17 cellular contexts compared by ENCODE assay signal in genomic region chr4:5678977-5679376, GRCh38.
"Had no signal": no experiment of that assay in that cellular context is flagged by ENCODE, and none has a peak within 500 bp of the region (broad histone marks: within the 10 kb centered on the region; RNA-seq: fewer than 3 reads in every experiment).

No MANE protein-coding gene starts in this region.

- H3K27me3 ChIP-seq: body of pancreas, colonic mucosa, thyroid gland had no signal

- H3K27ac ChIP-seq: body of pancreas, colonic mucosa, left ventricle myocardium inferior, thyroid gland had no signal

- DNase-seq: activated CD4-positive, alpha-beta memory T cell treated with anti-CD3 and anti-CD28 coated beads, Interleukin-2, amount 10 ng/mL, durations not matched to agents 7 days and 5 days; activated CD4-positive, alpha-beta T cell treated with anti-CD3 and anti-CD28 coated beads for 4 hours; activated CD8-positive, alpha-beta memory T cell treated with anti-CD3 and anti-CD28 coated beads, Interleukin-2, amount 10 ng/mL, durations not matched to agents 7 days and 5 days; activated naive CD4-positive, alpha-beta T cell; activated naive CD8-positive, alpha-beta T cell treated with anti-CD3 and anti-CD28 coated beads for 36 hours; activated T-cell treated with anti-CD3 and anti-CD28 coated beads, Interleukin-2, amount 50 U/mL, for 1 hour; body of pancreas; colonic mucosa; left ventricle myocardium inferior; mucosa of descending colon; naive B cell; stimulated activated CD4-positive, alpha-beta T cell treated with anti-CD3 and anti-CD28 coated beads, Interleukin-2, amount 100 ng/mL, for 24 hours; stimulated activated naive CD4-positive, alpha-beta T cell treated with Interleukin-2 at 50 U/mL for 16 hours; thyroid gland had no signal

- H3K4me1 ChIP-seq: body of pancreas, colonic mucosa, left ventricle myocardium inferior, thyroid gland had no signal

- FAIRE-seq: TTC549 had no signal

- H3K36me3 ChIP-seq: colonic mucosa, left ventricle myocardium inferior had no signal

- H3K4me3 ChIP-seq: body of pancreas, colonic mucosa, left ventricle myocardium inferior, mucosa of descending colon, thyroid gland had no signal

- ATAC-seq: activated CD8-positive, alpha-beta memory T cell treated with anti-CD3 and anti-CD28 coated beads, Interleukin-2, amount 10 ng/mL, durations not matched to agents 7 days and 5 days; activated T-helper 17 cell treated with anti-CD3 and anti-CD28 coated beads, Interleukin-2, amount 50 U/mL, for 72 hours; body of pancreas; mucosa of descending colon; WTC11 had no signal

- H3K9me3 ChIP-seq: body of pancreas, colonic mucosa, left ventricle myocardium inferior, mucosa of descending colon, thyroid gland had no signal
